Comparison of ENCODE assay signal across 1 cellular context in the genomic region with DNA sequence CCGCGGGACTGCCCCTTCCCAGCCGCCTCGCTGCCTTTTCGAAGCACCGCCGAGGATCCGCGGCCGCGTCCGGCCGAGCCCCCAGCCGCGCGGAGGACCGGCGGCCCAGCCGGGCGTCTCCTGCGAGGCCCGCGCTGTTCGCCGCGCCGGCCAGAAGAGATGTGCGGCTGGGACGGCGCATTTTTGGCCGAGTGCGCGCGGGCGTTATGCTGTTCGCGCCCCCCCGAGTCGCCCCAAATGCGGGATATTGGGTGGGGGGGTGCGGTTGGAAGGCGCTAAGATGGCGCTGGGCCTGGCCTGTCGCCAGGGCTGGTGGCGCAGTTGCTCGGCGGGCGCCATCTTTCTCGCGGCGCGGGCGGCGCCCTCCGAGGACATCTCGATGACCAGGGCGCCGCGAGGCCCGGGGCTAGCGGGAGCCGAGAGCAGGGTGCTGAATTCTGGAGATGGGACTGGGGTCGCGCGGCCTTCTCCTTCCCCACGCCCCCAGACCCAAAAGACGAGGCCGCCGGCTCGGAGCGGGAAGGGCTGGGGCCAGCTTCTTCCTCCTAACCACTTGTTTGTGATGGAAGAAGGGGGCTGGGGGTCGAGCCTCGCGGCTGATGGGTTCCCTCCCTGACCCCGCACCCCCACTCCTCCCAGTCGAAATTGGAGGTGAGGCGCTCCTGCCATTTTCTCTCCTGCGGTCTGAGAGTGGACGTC.
A peak's percentile ranks its signal among the peaks of the same experiment; 100 is the strongest.
TF ChIP-seq lines count a peak whose summit lies in the region.

No MANE protein-coding gene starts in this region.

TF ChIP-seq in HepG2, 621 proteins besides CTCF, POLR2A, EP300 and RAD21 (continued from another document and continues in another):
- TF ChIP-seq, protein P1, sequence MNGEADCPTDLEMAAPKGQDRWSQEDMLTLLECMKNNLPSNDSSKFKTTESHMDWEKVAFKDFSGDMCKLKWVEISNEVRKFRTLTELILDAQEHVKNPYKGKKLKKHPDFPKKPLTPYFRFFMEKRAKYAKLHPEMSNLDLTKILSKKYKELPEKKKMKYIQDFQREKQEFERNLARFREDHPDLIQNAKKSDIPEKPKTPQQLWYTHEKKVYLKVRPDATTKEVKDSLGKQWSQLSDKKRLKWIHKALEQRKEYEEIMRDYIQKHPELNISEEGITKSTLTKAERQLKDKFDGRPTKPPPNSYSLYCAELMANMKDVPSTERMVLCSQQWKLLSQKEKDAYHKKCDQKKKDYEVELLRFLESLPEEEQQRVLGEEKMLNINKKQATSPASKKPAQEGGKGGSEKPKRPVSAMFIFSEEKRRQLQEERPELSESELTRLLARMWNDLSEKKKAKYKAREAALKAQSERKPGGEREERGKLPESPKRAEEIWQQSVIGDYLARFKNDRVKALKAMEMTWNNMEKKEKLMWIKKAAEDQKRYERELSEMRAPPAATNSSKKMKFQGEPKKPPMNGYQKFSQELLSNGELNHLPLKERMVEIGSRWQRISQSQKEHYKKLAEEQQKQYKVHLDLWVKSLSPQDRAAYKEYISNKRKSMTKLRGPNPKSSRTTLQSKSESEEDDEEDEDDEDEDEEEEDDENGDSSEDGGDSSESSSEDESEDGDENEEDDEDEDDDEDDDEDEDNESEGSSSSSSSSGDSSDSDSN (CRISPR knock-in tag; IDR thresholded peaks at IDR 0.05) = peak; percentile 97
- TF ChIP-seq ZNF329 (CRISPR knock-in tag; IDR thresholded peaks at IDR 0.05; ENCODE audit: low read depth) = no peak
- TF ChIP-seq, protein P2, sequence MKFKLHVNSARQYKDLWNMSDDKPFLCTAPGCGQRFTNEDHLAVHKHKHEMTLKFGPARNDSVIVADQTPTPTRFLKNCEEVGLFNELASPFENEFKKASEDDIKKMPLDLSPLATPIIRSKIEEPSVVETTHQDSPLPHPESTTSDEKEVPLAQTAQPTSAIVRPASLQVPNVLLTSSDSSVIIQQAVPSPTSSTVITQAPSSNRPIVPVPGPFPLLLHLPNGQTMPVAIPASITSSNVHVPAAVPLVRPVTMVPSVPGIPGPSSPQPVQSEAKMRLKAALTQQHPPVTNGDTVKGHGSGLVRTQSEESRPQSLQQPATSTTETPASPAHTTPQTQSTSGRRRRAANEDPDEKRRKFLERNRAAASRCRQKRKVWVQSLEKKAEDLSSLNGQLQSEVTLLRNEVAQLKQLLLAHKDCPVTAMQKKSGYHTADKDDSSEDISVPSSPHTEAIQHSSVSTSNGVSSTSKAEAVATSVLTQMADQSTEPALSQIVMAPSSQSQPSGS (CRISPR knock-in tag; IDR thresholded peaks at IDR 0.05) = peak; percentile 27; the same call in 1 of the 2 replicates
- TF ChIP-seq ZC3H4 (CRISPR knock-in tag; IDR thresholded peaks at IDR 0.05; ENCODE audit: borderline replicate concordance) = peak; percentile 88
- TF ChIP-seq, protein P3, sequence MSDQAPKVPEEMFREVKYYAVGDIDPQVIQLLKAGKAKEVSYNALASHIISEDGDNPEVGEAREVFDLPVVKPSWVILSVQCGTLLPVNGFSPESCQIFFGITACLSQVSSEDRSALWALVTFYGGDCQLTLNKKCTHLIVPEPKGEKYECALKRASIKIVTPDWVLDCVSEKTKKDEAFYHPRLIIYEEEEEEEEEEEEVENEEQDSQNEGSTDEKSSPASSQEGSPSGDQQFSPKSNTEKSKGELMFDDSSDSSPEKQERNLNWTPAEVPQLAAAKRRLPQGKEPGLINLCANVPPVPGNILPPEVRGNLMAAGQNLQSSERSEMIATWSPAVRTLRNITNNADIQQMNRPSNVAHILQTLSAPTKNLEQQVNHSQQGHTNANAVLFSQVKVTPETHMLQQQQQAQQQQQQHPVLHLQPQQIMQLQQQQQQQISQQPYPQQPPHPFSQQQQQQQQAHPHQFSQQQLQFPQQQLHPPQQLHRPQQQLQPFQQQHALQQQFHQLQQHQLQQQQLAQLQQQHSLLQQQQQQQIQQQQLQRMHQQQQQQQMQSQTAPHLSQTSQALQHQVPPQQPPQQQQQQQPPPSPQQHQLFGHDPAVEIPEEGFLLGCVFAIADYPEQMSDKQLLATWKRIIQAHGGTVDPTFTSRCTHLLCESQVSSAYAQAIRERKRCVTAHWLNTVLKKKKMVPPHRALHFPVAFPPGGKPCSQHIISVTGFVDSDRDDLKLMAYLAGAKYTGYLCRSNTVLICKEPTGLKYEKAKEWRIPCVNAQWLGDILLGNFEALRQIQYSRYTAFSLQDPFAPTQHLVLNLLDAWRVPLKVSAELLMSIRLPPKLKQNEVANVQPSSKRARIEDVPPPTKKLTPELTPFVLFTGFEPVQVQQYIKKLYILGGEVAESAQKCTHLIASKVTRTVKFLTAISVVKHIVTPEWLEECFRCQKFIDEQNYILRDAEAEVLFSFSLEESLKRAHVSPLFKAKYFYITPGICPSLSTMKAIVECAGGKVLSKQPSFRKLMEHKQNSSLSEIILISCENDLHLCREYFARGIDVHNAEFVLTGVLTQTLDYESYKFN (CRISPR knock-in tag; conservative IDR thresholded peaks at IDR 0.05) = 0 out of 2 replicates have a peak, but pooled peaks have one; percentile 26
- peak; percentile 82 for TF ChIP-seq IRX3 (CRISPR knock-in tag; IDR thresholded peaks at IDR 0.05; ENCODE audit: borderline replicate concordance, low read depth)
- TF ChIP-seq ETV6 (CRISPR knock-in tag; conservative IDR thresholded peaks at IDR 0.05) = peak; percentile 93
- TF ChIP-seq ZNF264 (CRISPR knock-in tag; IDR thresholded peaks at IDR 0.05) = peak; percentile 85
- peak; percentile 89; the same call in 1 of the 2 replicates for TF ChIP-seq KAT7 (CRISPR knock-in tag; IDR thresholded peaks at IDR 0.05; ENCODE audit: borderline replicate concordance)
- peak; percentile 83 for TF ChIP-seq NKX3-1 (CRISPR knock-in tag; IDR thresholded peaks at IDR 0.05)
- TF ChIP-seq RBAK (CRISPR knock-in tag; IDR thresholded peaks at IDR 0.05) = no peak
- TF ChIP-seq JDP2 (CRISPR knock-in tag; IDR thresholded peaks at IDR 0.05; ENCODE audit: borderline replicate concordance) = no peak
- TF ChIP-seq, protein P4, sequence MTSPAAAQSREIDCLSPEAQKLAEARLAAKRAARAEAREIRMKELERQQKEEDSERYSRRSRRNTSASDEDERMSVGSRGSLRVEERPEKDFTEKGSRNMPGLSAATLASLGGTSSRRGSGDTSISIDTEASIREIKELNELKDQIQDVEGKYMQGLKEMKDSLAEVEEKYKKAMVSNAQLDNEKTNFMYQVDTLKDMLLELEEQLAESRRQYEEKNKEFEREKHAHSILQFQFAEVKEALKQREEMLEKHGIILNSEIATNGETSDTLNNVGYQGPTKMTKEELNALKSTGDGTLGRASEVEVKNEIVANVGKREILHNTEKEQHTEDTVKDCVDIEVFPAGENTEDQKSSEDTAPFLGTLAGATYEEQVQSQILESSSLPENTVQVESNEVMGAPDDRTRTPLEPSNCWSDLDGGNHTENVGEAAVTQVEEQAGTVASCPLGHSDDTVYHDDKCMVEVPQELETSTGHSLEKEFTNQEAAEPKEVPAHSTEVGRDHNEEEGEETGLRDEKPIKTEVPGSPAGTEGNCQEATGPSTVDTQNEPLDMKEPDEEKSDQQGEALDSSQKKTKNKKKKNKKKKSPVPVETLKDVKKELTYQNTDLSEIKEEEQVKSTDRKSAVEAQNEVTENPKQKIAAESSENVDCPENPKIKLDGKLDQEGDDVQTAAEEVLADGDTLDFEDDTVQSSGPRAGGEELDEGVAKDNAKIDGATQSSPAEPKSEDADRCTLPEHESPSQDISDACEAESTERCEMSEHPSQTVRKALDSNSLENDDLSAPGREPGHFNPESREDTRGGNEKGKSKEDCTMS (CRISPR knock-in tag; conservative IDR thresholded peaks at IDR 0.05) = 0 out of 2 replicates have a peak, but pooled peaks have one; percentile 5
- TF ChIP-seq ZIK1 (CRISPR knock-in tag; IDR thresholded peaks at IDR 0.05; ENCODE audit: borderline replicate concordance, low read depth) = peak; percentile 86
- TF ChIP-seq MAF1 (CRISPR knock-in tag; IDR thresholded peaks at IDR 0.05; ENCODE audit: borderline replicate concordance) = peak; percentile 57; the same call in 1 of the 2 replicates
- TF ChIP-seq, protein P5, sequence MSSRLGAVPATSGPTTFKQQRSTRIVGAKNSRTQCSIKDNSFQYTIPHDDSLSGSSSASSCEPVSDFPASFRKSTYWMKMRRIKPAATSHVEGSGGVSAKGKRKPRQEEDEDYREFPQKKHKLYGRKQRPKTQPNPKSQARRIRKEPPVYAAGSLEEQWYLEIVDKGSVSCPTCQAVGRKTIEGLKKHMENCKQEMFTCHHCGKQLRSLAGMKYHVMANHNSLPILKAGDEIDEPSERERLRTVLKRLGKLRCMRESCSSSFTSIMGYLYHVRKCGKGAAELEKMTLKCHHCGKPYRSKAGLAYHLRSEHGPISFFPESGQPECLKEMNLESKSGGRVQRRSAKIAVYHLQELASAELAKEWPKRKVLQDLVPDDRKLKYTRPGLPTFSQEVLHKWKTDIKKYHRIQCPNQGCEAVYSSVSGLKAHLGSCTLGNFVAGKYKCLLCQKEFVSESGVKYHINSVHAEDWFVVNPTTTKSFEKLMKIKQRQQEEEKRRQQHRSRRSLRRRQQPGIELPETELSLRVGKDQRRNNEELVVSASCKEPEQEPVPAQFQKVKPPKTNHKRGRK (CRISPR knock-in tag; IDR thresholded peaks at IDR 0.05) = no peak
- TF ChIP-seq ETV5 (CRISPR knock-in tag; IDR thresholded peaks at IDR 0.05; ENCODE audit: borderline replicate concordance) = peak; percentile 33; the same call in 1 of the 2 replicates
- TF ChIP-seq ZNF563 (CRISPR knock-in tag; IDR thresholded peaks at IDR 0.05) = peak; percentile 76
- TF ChIP-seq, protein P6, sequence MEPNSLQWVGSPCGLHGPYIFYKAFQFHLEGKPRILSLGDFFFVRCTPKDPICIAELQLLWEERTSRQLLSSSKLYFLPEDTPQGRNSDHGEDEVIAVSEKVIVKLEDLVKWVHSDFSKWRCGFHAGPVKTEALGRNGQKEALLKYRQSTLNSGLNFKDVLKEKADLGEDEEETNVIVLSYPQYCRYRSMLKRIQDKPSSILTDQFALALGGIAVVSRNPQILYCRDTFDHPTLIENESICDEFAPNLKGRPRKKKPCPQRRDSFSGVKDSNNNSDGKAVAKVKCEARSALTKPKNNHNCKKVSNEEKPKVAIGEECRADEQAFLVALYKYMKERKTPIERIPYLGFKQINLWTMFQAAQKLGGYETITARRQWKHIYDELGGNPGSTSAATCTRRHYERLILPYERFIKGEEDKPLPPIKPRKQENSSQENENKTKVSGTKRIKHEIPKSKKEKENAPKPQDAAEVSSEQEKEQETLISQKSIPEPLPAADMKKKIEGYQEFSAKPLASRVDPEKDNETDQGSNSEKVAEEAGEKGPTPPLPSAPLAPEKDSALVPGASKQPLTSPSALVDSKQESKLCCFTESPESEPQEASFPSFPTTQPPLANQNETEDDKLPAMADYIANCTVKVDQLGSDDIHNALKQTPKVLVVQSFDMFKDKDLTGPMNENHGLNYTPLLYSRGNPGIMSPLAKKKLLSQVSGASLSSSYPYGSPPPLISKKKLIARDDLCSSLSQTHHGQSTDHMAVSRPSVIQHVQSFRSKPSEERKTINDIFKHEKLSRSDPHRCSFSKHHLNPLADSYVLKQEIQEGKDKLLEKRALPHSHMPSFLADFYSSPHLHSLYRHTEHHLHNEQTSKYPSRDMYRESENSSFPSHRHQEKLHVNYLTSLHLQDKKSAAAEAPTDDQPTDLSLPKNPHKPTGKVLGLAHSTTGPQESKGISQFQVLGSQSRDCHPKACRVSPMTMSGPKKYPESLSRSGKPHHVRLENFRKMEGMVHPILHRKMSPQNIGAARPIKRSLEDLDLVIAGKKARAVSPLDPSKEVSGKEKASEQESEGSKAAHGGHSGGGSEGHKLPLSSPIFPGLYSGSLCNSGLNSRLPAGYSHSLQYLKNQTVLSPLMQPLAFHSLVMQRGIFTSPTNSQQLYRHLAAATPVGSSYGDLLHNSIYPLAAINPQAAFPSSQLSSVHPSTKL (CRISPR knock-in tag; IDR thresholded peaks at IDR 0.05) = peak; percentile 67
- peak; percentile 72; the same call in 1 of the 2 replicates for TF ChIP-seq ZNF451 (CRISPR knock-in tag; IDR thresholded peaks at IDR 0.05)
- TF ChIP-seq, protein P7, sequence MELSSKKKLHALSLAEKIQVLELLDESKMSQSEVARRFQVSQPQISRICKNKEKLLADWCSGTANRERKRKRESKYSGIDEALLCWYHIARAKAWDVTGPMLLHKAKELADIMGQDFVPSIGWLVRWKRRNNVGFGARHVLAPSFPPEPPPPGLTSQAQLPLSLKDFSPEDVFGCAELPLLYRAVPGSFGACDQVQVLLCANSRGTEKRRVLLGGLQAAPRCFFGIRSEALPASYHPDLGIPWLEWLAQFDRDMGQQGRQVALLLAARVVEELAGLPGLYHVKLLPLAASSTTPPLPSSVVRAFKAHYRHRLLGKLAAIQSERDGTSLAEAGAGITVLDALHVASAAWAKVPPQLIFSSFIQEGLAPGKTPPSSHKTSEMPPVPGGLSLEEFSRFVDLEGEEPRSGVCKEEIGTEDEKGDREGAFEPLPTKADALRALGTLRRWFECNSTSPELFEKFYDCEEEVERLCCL (CRISPR knock-in tag; IDR thresholded peaks at IDR 0.05; ENCODE audit: borderline replicate concordance) = no peak
- peak; percentile 85; the same call in 1 of the 2 replicates for TF ChIP-seq MLLT10 (CRISPR knock-in tag; IDR thresholded peaks at IDR 0.05)
- TF ChIP-seq, protein P8, sequence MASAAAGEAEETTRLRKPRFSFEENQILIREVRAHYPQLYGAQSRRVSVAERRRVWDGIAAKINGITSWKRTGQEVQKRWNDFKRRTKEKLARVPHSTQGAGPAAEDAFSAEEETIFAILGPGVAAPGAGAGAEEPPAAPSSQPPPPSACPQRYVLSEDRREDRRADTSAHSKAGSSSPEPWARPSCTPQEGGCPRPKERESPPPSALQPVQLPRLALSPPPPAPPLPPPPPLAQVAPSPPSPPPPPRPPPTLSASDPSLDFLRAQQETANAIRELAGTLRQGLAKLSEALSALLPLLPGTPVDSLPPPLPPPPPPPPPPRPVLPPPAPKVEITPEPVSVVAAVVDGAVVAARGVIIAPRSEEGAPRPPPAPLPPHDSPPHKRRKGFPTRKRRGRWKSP (CRISPR knock-in tag; IDR thresholded peaks at IDR 0.05) = peak; percentile 97
- TF ChIP-seq, protein P9, sequence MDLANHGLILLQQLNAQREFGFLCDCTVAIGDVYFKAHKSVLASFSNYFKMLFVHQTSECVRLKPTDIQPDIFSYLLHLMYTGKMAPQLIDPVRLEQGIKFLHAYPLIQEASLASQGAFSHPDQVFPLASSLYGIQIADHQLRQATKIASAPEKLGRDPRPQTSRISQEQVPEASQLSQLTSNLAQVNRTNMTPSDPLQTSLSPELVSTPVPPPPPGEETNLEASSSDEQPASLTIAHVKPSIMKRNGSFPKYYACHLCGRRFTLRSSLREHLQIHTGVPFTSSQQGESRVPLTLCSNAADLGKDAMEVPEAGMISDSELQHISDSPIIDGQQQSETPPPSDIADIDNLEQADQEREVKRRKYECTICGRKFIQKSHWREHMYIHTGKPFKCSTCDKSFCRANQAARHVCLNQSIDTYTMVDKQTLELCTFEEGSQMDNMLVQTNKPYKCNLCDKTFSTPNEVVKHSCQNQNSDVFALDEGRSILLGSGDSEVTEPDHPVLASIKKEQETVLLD (CRISPR knock-in tag; IDR thresholded peaks at IDR 0.05; ENCODE audit: low read depth) = no peak
- 0 out of 2 replicates have a peak, but pooled peaks have one; percentile 63 for TF ChIP-seq ZNF839 (CRISPR knock-in tag; IDR thresholded peaks at IDR 0.05; ENCODE audit: borderline replicate concordance)
- TF ChIP-seq, protein P10, sequence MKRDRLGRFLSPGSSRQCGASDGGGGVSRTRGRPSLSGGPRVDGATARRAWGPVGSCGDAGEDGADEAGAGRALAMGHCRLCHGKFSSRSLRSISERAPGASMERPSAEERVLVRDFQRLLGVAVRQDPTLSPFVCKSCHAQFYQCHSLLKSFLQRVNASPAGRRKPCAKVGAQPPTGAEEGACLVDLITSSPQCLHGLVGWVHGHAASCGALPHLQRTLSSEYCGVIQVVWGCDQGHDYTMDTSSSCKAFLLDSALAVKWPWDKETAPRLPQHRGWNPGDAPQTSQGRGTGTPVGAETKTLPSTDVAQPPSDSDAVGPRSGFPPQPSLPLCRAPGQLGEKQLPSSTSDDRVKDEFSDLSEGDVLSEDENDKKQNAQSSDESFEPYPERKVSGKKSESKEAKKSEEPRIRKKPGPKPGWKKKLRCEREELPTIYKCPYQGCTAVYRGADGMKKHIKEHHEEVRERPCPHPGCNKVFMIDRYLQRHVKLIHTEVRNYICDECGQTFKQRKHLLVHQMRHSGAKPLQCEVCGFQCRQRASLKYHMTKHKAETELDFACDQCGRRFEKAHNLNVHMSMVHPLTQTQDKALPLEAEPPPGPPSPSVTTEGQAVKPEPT (CRISPR knock-in tag; IDR thresholded peaks at IDR 0.05; ENCODE audit: low read depth) = peak; percentile 86; the same call in 1 of the 2 replicates
- TF ChIP-seq ZNF670 (CRISPR knock-in tag; IDR thresholded peaks at IDR 0.05; ENCODE audit: borderline replicate concordance) = peak; percentile 61; the same call in 1 of the 2 replicates
